ENCODE assay signal across 12 cellular contexts in genomic region chr1:27789511-27790154, GRCh38. TPM values are rescaled to one million over a fixed set of nuclear protein-coding genes. Genes with fewer than 3 reads are reported as not detected.
DNase-seq lines count a peak whose midpoint lies in the region; ATAC-seq and TF ChIP-seq lines count a peak whose summit lies in the region.
"Had no signal": no experiment of that assay in that cellular context is flagged by ENCODE, and none has a peak within 500 bp of the region (broad histone marks: within the 10 kb centered on the region; RNA-seq: fewer than 3 reads in every experiment).

No MANE protein-coding gene starts in this region.

- H3K36me3 ChIP-seq in left lung (peaks cover 4 to 43% of the 10 kb centered on the region in 2 donors), thymus (ENCODE audit: control insufficient read depth, insufficient read depth) (peaks cover 28% of the 10 kb centered on the region)

- H3K27me3 ChIP-seq in left lung (no peaks in the 10 kb centered on the region), thymus (ENCODE audit: control insufficient read depth, insufficient read depth) (no peaks in the 10 kb centered on the region)

- H3K4me1 ChIP-seq in left lung (peaks cover 23 to 73% of the 10 kb centered on the region in 2 donors), thymus (ENCODE audit: control insufficient read depth, insufficient read depth, low read length) (no peaks in the 10 kb centered on the region)

- WGBS in thymus = 79% methylated on average over 4 of the region's 4 CpGs

- ATAC-seq in left lung = peak; percentile 44
- ATAC-seq in stimulated activated naive CD8-positive, alpha-beta T cell treated with anti-CD3 and anti-CD28 coated beads, Interleukin-15, Interleukin-2, amounts not matched to agents 100 U/mL and 50 U/mL, for 24 hours = no peak
- ATAC-seq: T-cell had no signal

- DNase-seq in NCI-H82 (lab: John Stamatoyannopoulos, UW) (peak; percentile 27), NCI-H82 treated with DMSO at 0.1 percent for 48 hours (lab: John Stamatoyannopoulos, UW; ENCODE audit: unreplicated experiment) (no peak), choroid plexus epithelial cell (ENCODE audit: low read depth) (peak; percentile 70), left lung (no peak), cerebellar cortex (ENCODE audit: low spot score) (no peak)
- DNase-seq in activated effector memory CD4-positive, alpha-beta T cell treated with Interleukin-2 at 50 U/mL for 16 hours = no peak
- no peak for DNase-seq in stimulated activated naive CD8-positive, alpha-beta T cell treated with anti-CD3 and anti-CD28 coated beads, Interleukin-15, Interleukin-2, amounts not matched to agents 100 U/mL and 50 U/mL, for 24 hours
- DNase-seq: activated gamma-delta T cell, NCI-H187, substantia nigra, T-cell had no signal

- H3K4me3 ChIP-seq in choroid plexus epithelial cell (ENCODE audit: low read depth, low read length) = no peak overlapping the region
- no peak overlapping the region for H3K4me3 ChIP-seq in left lung
- no peak overlapping the region for H3K4me3 ChIP-seq in thymus (ENCODE audit: low read length)

- intact Hi-C loops in left lung (cut with DNase I) = no loop called here

- H3K9me3 ChIP-seq in left lung (no peaks in the 10 kb centered on the region), thymus (ENCODE audit: control insufficient read depth) (no peaks in the 10 kb centered on the region)

- no peak for TF ChIP-seq CTCF in choroid plexus epithelial cell (conservative IDR thresholded peaks at IDR 0.05; ENCODE audit: low read depth, low read length)
- no peak for TF ChIP-seq CTCF in left lung (IDR thresholded peaks at IDR 0.05)

- peak overlapping the region; percentile 16 to 72 for H3K27ac ChIP-seq in left lung
- peak overlapping the region; percentile 58 for H3K27ac ChIP-seq in thymus (ENCODE audit: low read depth)

RNA-seq across cellular contexts. Expression of gene STX12, which starts 16.6 kb away (rescaled TPM):
- 10 to 100 TPM; 79.3 TPM for total RNA-seq in left lung
- 46.7 TPM for polyA plus RNA-seq in thymus

RNA-seq across cellular contexts. Expression of gene PPP1R8, which starts 40.9 kb away (rescaled TPM):
- total RNA-seq in left lung = 10 to 100 TPM; 31.1 to 34.4 TPM
- polyA plus RNA-seq in thymus = 39.7 TPM

Comparison
In these comparisons a context has a peak if more than half of its experiments do, and no peak if none do; other contexts are left out.
1. DNase-seq: peak in NCI-H82 (single experiment) and choroid plexus epithelial cell (single experiment); none in NCI-H82 treated with DMSO at 0.1 percent for 48 hours (single experiment), left lung (0 of 2), cerebellar cortex (single experiment), activated effector memory CD4-positive, alpha-beta T cell treated with Interleukin-2 at 50 U/mL for 16 hours (single experiment) and stimulated activated naive CD8-positive, alpha-beta T cell treated with anti-CD3 and anti-CD28 coated beads, Interleukin-15, Interleukin-2, amounts not matched to agents 100 U/mL and 50 U/mL, for 24 hours (single experiment).